In the genomic region with DNA sequence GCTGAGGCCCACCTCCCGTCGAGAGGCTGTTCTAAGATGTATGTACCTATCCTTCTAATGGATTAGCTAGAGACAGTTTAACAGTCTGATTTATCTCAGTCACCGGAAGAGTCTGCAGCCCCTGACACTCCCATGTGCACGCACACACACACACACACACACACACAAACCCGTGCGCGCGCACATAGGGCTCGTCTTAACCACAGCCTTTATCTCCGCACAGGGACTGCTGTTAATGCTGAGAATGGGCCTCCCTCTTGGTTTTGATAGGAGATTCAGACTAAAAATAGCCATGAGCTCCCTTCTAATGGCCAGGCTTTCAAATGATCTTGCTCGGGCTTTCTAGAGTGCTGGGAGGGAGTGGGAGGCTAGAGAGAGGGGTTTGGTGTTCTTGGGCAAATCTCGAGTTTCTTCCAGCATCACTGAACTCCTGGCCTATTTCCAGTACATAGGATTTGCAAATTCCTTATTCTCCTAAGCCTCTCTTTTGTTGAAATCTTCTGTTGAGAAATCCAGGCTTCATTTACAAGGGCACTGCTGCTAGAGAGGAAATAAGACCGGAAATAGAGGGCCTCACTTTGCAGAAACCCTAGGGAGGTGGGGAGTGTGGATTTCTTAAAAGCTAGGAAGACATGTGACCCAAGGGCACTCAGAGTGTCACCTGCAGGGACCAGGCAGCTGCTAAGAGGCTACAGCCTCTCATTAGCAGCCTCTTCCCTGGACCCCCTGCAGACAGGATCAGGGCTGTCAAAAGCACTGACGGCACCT, we compare ENCODE assay signal across 11 cellular contexts. TPM values are rescaled to one million over a fixed set of nuclear protein-coding genes. Genes with fewer than 3 reads are reported as not detected.
A peak's percentile ranks its signal among the peaks of the same experiment; 100 is the strongest.
DNase-seq lines count a peak whose midpoint lies in the region; ATAC-seq and TF ChIP-seq lines count a peak whose summit lies in the region.
"Had no signal": no experiment of that assay in that cellular context is flagged by ENCODE, and none has a peak within 500 bp of the region (broad histone marks: within the 10 kb centered on the region; RNA-seq: fewer than 3 reads in every experiment).

No MANE protein-coding gene starts in this region.

- H3K36me3 Mint-ChIP-seq in activated CD4-positive, alpha-beta T cell treated with anti-CD3 and anti-CD28 coated beads for 36 hours (ENCODE audit: low read depth): no peaks in the 10 kb centered on the region

- no peak overlapping the region for H3K9ac ChIP-seq in adipocyte (ENCODE audit: low read length)

- POLR2A ChIA-PET in activated CD4-positive, alpha-beta T cell treated with anti-CD3 and anti-CD28 coated beads for 36 hours (lab: Charles Lee): no interaction called here

- H3K27me3 Mint-ChIP-seq in activated CD4-positive, alpha-beta T cell treated with anti-CD3 and anti-CD28 coated beads for 36 hours: no peaks in the 10 kb centered on the region

- H3K4me1 ChIP-seq in adipocyte (ENCODE audit: control insufficient read depth, insufficient read depth, low read length): peaks cover 5% of the 10 kb centered on the region

- H3K4me1 Mint-ChIP-seq in activated CD4-positive, alpha-beta T cell treated with anti-CD3 and anti-CD28 coated beads for 36 hours: peaks cover 14% of the 10 kb centered on the region

- H3K4me3 ChIP-seq in adipocyte (ENCODE audit: low read length): no peak overlapping the region
- no peak overlapping the region for H3K4me3 ChIP-seq in retinal pigment epithelial cell (ENCODE audit: low read length)
- no peak overlapping the region for H3K4me3 ChIP-seq in brain microvascular endothelial cell (ENCODE audit: low read depth, low read length)

- peak overlapping the region; percentile 68 for H3K27ac Mint-ChIP-seq in activated CD4-positive, alpha-beta T cell treated with anti-CD3 and anti-CD28 coated beads for 36 hours

- H3K4me3 Mint-ChIP-seq in activated CD4-positive, alpha-beta T cell treated with anti-CD3 and anti-CD28 coated beads for 36 hours: no peak overlapping the region

- peak; percentile 79 for ATAC-seq in activated CD4-positive, alpha-beta T cell treated with anti-CD3 and anti-CD28 coated beads for 36 hours
- no peak for ATAC-seq in HG03025 (IDR thresholded peaks at IDR 0.05; ENCODE audit: low FRiP score, unreplicated experiment)

- peak; percentile 31 for DNase-seq in activated CD4-positive, alpha-beta T cell treated with anti-CD3 and anti-CD28 coated beads for 36 hours
- no peak for DNase-seq in activated CD4-positive, alpha-beta T cell treated with anti-CD3 and anti-CD28 coated beads for 4 hours
- DNase-seq in NCI-H69 (lab: John Stamatoyannopoulos, UW) (peak; percentile 9), adipocyte (ENCODE audit: low read depth) (peak; percentile 53), retinal pigment epithelial cell (ENCODE audit: low read depth) (peak; percentile 97), COLO829 (ENCODE audit: low spot score) (no peak), brain microvascular endothelial cell (no peak)
- DNase-seq: ACHN, NCI-H1930 had no signal

- intact Hi-C loops in activated CD4-positive, alpha-beta T cell treated with anti-CD3 and anti-CD28 coated beads for 36 hours (cut with DNase I, micrococcal nuclease): no loop called here

- in situ Hi-C loops in brain microvascular endothelial cell (cut with HindIII; ENCODE audit: low pct_ligation_motif_present, low sequenced_read_pairs): no loop called here

- H3K36me3 ChIP-seq in adipocyte (ENCODE audit: control insufficient read depth, insufficient read depth, low read length, severe bottlenecking) (no peaks in the 10 kb centered on the region), brain microvascular endothelial cell (replicated peaks) (no peaks in the 10 kb centered on the region)

- H3K27ac ChIP-seq in brain microvascular endothelial cell: no peak overlapping the region
- H3K27ac ChIP-seq: VCaP had no signal

- H3K27me3 ChIP-seq in adipocyte (replicated peaks; ENCODE audit: control insufficient read depth, insufficient read depth, low read length): peaks cover 15% of the 10 kb centered on the region
- no peaks in the 10 kb centered on the region for H3K27me3 ChIP-seq in brain microvascular endothelial cell (replicated peaks)

- H3K9me3 Mint-ChIP-seq in activated CD4-positive, alpha-beta T cell treated with anti-CD3 and anti-CD28 coated beads for 36 hours (ENCODE audit: low read depth): no peaks in the 10 kb centered on the region

- TF ChIP-seq CTCF in retinal pigment epithelial cell (conservative IDR thresholded peaks at IDR 0.05; ENCODE audit: low read depth, low read length) (no peak), brain microvascular endothelial cell (IDR thresholded peaks at IDR 0.05; ENCODE audit: low read depth, low read length, missing control alignments) (no peak)

- CTCF ChIA-PET in activated CD4-positive, alpha-beta T cell treated with anti-CD3 and anti-CD28 coated beads for 36 hours (lab: Charles Lee): interaction anchor here (0.6 to 1.1 kb wide), 2 partner anchors 17 to 59 kb away, joined by 3 read pairs; no protein-coding TSS in a partner anchor

- H3K9me3 ChIP-seq in adipocyte (ENCODE audit: control insufficient read depth, low read length): peaks cover 9% of the 10 kb centered on the region

RNA-seq across cellular contexts. Expression of a gene that starts 2.4 kb away (rescaled TPM):
- total RNA-seq in activated CD4-positive, alpha-beta T cell treated with anti-CD3 and anti-CD28 coated beads for 36 hours: not detected

RNA-seq across cellular contexts. Expression of a gene that starts 46.1 kb away (rescaled TPM):
- 1 to 10 TPM; 1.0 to 1.3 TPM for total RNA-seq in activated CD4-positive, alpha-beta T cell treated with anti-CD3 and anti-CD28 coated beads for 36 hours

Comparison
In these comparisons a context has a peak if more than half of its experiments do, and no peak if none do; other contexts are left out.
1. DNase-seq: peak in activated CD4-positive, alpha-beta T cell treated with anti-CD3 and anti-CD28 coated beads for 36 hours (single experiment), NCI-H69 (single experiment), adipocyte (single experiment) and retinal pigment epithelial cell (single experiment); none in activated CD4-positive, alpha-beta T cell treated with anti-CD3 and anti-CD28 coated beads for 4 hours (0 of 2), COLO829 (single experiment) and brain microvascular endothelial cell (single experiment).